In the genomic region with DNA sequence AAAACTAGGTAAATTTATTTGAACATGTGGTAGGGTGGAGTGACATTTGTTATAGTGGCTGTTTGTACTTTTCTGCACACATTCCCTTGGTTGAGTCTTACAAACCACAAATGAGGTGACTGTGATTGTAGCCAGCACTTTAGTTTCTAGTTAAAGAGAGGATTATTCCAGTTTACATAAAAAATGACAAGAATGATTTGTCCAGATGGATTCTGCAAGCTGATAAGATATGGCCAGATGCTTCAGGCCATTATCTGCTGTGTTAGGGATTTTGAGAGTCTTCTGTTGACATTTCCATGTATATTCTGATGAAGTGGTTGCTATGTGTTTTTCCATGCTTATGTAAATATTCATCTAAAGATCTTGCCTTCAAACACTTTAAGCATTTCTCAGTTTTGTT, we compare ENCODE assay signal across 16 cellular contexts. TPM values are rescaled to one million over a fixed set of nuclear protein-coding genes. Genes with fewer than 3 reads are reported as not detected.
DNase-seq lines count a peak whose midpoint lies in the region; ATAC-seq lines count a peak whose summit lies in the region.
"Had no signal": no experiment of that assay in that cellular context is flagged by ENCODE, and none has a peak within 500 bp of the region (broad histone marks: within the 10 kb centered on the region; RNA-seq: fewer than 3 reads in every experiment).

No MANE protein-coding gene starts in this region.

- no peak overlapping the region for H3K18ac ChIP-seq in trophoblast cell (ENCODE audit: low read length)

- no peak overlapping the region for H4K91ac ChIP-seq in trophoblast cell (ENCODE audit: low read depth, low read length)

- no peak for ATAC-seq in stimulated activated naive B cell treated with anti-CD40 and anti-IgM and Interleukin-4, amounts not matched to agents 10 μg/mL and 1 μg/mL and 100 μg/mL, for 72 hours (replicated peaks)
- no peak for ATAC-seq in HG03159 (IDR thresholded peaks at IDR 0.05; ENCODE audit: unreplicated experiment)
- ATAC-seq: GM23338 had no signal

- no peaks in the 10 kb centered on the region for H3K4me1 ChIP-seq in trophoblast cell (ENCODE audit: control insufficient read depth in 1 of 2, insufficient read depth in 2 of 2, low read length in 2 of 2)

- no peaks in the 10 kb centered on the region for H3K4me1 Mint-ChIP-seq in stimulated activated naive B cell treated with anti-CD40 and anti-IgM and Interleukin-4, amounts not matched to agents 10 μg/mL and 1 μg/mL and 100 μg/mL, for 72 hours
- H3K4me1 Mint-ChIP-seq: central memory CD8-positive, alpha-beta T cell had no signal

- H2BK5ac ChIP-seq in trophoblast cell (ENCODE audit: low read depth, low read length, poor library complexity), result no peak overlapping the region

- no peaks in the 10 kb centered on the region for H3K9me3 ChIP-seq in trophoblast cell (ENCODE audit: insufficient read depth, low read depth, low read length)
- H3K9me3 ChIP-seq: ovary, tibial artery had no signal

- no peaks in the 10 kb centered on the region for H3K36me3 Mint-ChIP-seq in stimulated activated naive B cell treated with anti-CD40 and anti-IgM and Interleukin-4, amounts not matched to agents 10 μg/mL and 1 μg/mL and 100 μg/mL, for 72 hours

- H2BK120ac ChIP-seq in trophoblast cell (ENCODE audit: insufficient read depth, low read length, poor library complexity), result no peak overlapping the region

- no peaks in the 10 kb centered on the region for H3K27me3 ChIP-seq in trophoblast cell (ENCODE audit: insufficient read depth, low read length)
- H3K27me3 ChIP-seq: ovary, tibial artery had no signal

- peaks cover 0 to 8% of the 10 kb centered on the region in 2 donors for H3K27me3 Mint-ChIP-seq in stimulated activated naive B cell treated with anti-CD40 and anti-IgM and Interleukin-4, amounts not matched to agents 10 μg/mL and 1 μg/mL and 100 μg/mL, for 72 hours

- H3K4me2 ChIP-seq in trophoblast cell (ENCODE audit: low read length), result no peak overlapping the region
- H3K4me2 ChIP-seq: GM23338 had no signal

- H3K9me3 Mint-ChIP-seq in stimulated activated naive B cell treated with anti-CD40 and anti-IgM and Interleukin-4, amounts not matched to agents 10 μg/mL and 1 μg/mL and 100 μg/mL, for 72 hours, result peaks cover 0 to 3% of the 10 kb centered on the region in 2 donors
- H3K9me3 Mint-ChIP-seq: activated naive CD4-positive, alpha-beta T cell treated with anti-CD3 and anti-CD28 coated beads for 36 hours; central memory CD8-positive, alpha-beta T cell; GM23338 had no signal

- intact Hi-C loops in cardiac septum (cut with DNase I), result no loop called here

- H3K14ac ChIP-seq in trophoblast cell (ENCODE audit: low read length), result no peak overlapping the region

- no peak overlapping the region for H2BK12ac ChIP-seq in trophoblast cell (ENCODE audit: low read length)

- H3K36me3 ChIP-seq in trophoblast cell (ENCODE audit: control insufficient read depth in 1 of 2, insufficient read depth in 2 of 2, low read length in 2 of 2), result no peaks in the 10 kb centered on the region
- H3K36me3 ChIP-seq: ovary, tibial artery had no signal

- H2AK5ac ChIP-seq in trophoblast cell (ENCODE audit: low read length), result no peak overlapping the region

- no peak overlapping the region for H2AFZ ChIP-seq in trophoblast cell (ENCODE audit: insufficient read depth, low read length, poor library complexity)
- H2AFZ ChIP-seq: GM23338 had no signal

- peaks cover 3% of the 10 kb centered on the region for H3K79me1 ChIP-seq in trophoblast cell (ENCODE audit: low read length)

- H3K4me3 ChIP-seq in trophoblast cell (ENCODE audit: low read depth, low read length), result no peak overlapping the region
- H3K4me3 ChIP-seq: GM23338, ovary, tibial artery had no signal

- H3K9ac ChIP-seq in trophoblast cell (ENCODE audit: low read length), result no peak overlapping the region

- H3K79me2 ChIP-seq in trophoblast cell (ENCODE audit: control insufficient read depth, insufficient read depth, low read length, poor library complexity), result no peaks in the 10 kb centered on the region

- H4K12ac ChIP-seq in trophoblast cell (ENCODE audit: low read depth, low read length), result no peak overlapping the region

- H3K4ac ChIP-seq in trophoblast cell (ENCODE audit: low read depth, low read length), result no peak overlapping the region

- no peak overlapping the region for H3K23ac ChIP-seq in trophoblast cell (ENCODE audit: low read length)

- no peak overlapping the region for H3K4me3 Mint-ChIP-seq in stimulated activated naive B cell treated with anti-CD40 and anti-IgM and Interleukin-4, amounts not matched to agents 10 μg/mL and 1 μg/mL and 100 μg/mL, for 72 hours
- H3K4me3 Mint-ChIP-seq: activated naive CD4-positive, alpha-beta T cell treated with anti-CD3 and anti-CD28 coated beads for 36 hours; central memory CD8-positive, alpha-beta T cell; GM23338 had no signal

- H3K27ac Mint-ChIP-seq in stimulated activated naive B cell treated with anti-CD40 and anti-IgM and Interleukin-4, amounts not matched to agents 10 μg/mL and 1 μg/mL and 100 μg/mL, for 72 hours, result no peak overlapping the region
- H3K27ac Mint-ChIP-seq: activated naive CD4-positive, alpha-beta T cell treated with anti-CD3 and anti-CD28 coated beads for 36 hours; GM23338 had no signal

- H4K8ac ChIP-seq in trophoblast cell (ENCODE audit: low read depth, low read length), result no peak overlapping the region

- H3K27ac ChIP-seq in trophoblast cell (ENCODE audit: low read depth, low read length), result no peak overlapping the region
- H3K27ac ChIP-seq: ovary, tibial artery had no signal

- peak; percentile 1 for DNase-seq in NCI-H2171 treated with DMSO at 0.1 percent for 48 hours (lab: John Stamatoyannopoulos, UW)
- DNase-seq in NCI-H2171 (lab: John Stamatoyannopoulos, UW), result no peak
- peak; percentile 56 for DNase-seq in NCI-H146 (lab: John Stamatoyannopoulos, UW)
- DNase-seq in astrocyte of the hippocampus (ENCODE audit: low read depth, low spot score), result peak; percentile 69
- DNase-seq in trophoblast cell, result peak; percentile 64 to 86
- no peak for DNase-seq in stimulated activated naive B cell treated with anti-CD40 and anti-IgM and Interleukin-4, amounts not matched to agents 10 μg/mL and 1 μg/mL and 100 μg/mL, for 72 hours
- DNase-seq in cardiac septum (ENCODE audit: low spot score), result no peak
- DNase-seq: activated naive CD4-positive, alpha-beta T cell treated with anti-CD3 and anti-CD28 coated beads for 36 hours; DND-41; hypothalamus; ovary; stimulated activated CD4-positive, alpha-beta T cell treated with anti-CD3 and anti-CD28 coated beads, Interleukin-15, amount 100 ng/mL, for 24 hours; tibial artery had no signal

RNA-seq across cellular contexts. Expression of gene PDE5A, which starts 31.0 kb away (rescaled TPM):
- polyA plus RNA-seq in trophoblast cell (2013), result 4.6 and 5.4 TPM in 2 replicates
- 20.0 TPM for total RNA-seq in cardiac septum

Comparison
In these comparisons a context has a peak if more than half of its experiments do, and no peak if none do; other contexts are left out.
1. DNase-seq: peak in NCI-H2171 treated with DMSO at 0.1 percent for 48 hours (single experiment), NCI-H146 (single experiment), astrocyte of the hippocampus (single experiment) and trophoblast cell (2 of 2); none in NCI-H2171 (single experiment), stimulated activated naive B cell treated with anti-CD40 and anti-IgM and Interleukin-4, amounts not matched to agents 10 μg/mL and 1 μg/mL and 100 μg/mL, for 72 hours (single experiment) and cardiac septum (single experiment).